28 cellular contexts compared by ENCODE assay signal in genomic region chr16:72285324-72285723, GRCh38.
"Had no signal": no experiment of that assay in that cellular context is flagged by ENCODE, and none has a peak within 500 bp of the region (broad histone marks: within the 10 kb centered on the region; RNA-seq: fewer than 3 reads in every experiment).

No MANE protein-coding gene starts in this region.

- H3K4me3 ChIP-seq: adrenal gland, dorsolateral prefrontal cortex, esophagus squamous epithelium, gastrocnemius medialis, pancreas, right lobe of liver, transverse colon, vagina had no signal

- H3K9me3 Mint-ChIP-seq: activated B cell treated with CpG ODN at 0.5 μM for 24 hours; activated naive CD4-positive, alpha-beta T cell treated with anti-CD3 and anti-CD28 coated beads, Interleukin-2, amount 50 U/mL, for 72 hours; activated T-cell treated with anti-CD3 and anti-CD28 coated beads, Interleukin-2, amount 50 U/mL, for 24 hours; activated T-helper 17 cell treated with anti-CD3 and anti-CD28 coated beads, Interleukin-2, amount 50 U/mL, for 72 hours; nephron; stimulated activated naive B cell treated with anti-CD40 and anti-IgM and Interleukin-4, amounts not matched to agents 10 μg/mL and 1 μg/mL and 100 μg/mL, for 72 hours; T-helper 1 cell treated with Interleukin-12 subunit alpha and Interleukin-12 subunit beta and Interleukin-4 antibody, amounts not matched to agents 30 μg/mL and 1 μg/mL, for 36 hours had no signal

- H3K4me1 ChIP-seq: adrenal gland, esophagus squamous epithelium, gastrocnemius medialis, pancreas, right lobe of liver, transverse colon, vagina had no signal

- H3K4me3 Mint-ChIP-seq: activated B cell treated with CpG ODN at 0.5 μM for 24 hours; activated CD4-positive, alpha-beta T cell treated with anti-CD3 and anti-CD28 coated beads for 36 hours; activated T-cell treated with anti-CD3 and anti-CD28 coated beads, Interleukin-2, amount 50 U/mL, for 24 hours; activated T-helper 17 cell treated with anti-CD3 and anti-CD28 coated beads, Interleukin-2, amount 50 U/mL, for 72 hours; nephron; stimulated activated naive B cell treated with anti-CD40 and anti-IgM and Interleukin-4, amounts not matched to agents 10 μg/mL and 1 μg/mL and 100 μg/mL, for 72 hours; T-helper 1 cell treated with Interleukin-12 subunit alpha and Interleukin-12 subunit beta and Interleukin-4 antibody, amounts not matched to agents 30 μg/mL and 1 μg/mL, for 36 hours had no signal

- H3K36me3 Mint-ChIP-seq: activated naive CD4-positive, alpha-beta T cell treated with anti-CD3 and anti-CD28 coated beads, Interleukin-2, amount 50 U/mL, for 72 hours had no signal

- ATAC-seq: activated CD4-positive, alpha-beta T cell treated with anti-CD3 and anti-CD28 coated beads for 36 hours; activated naive CD4-positive, alpha-beta T cell treated with anti-CD3 and anti-CD28 coated beads, Interleukin-2, amount 50 U/mL, for 72 hours; activated T-helper 17 cell treated with anti-CD3 and anti-CD28 coated beads, Interleukin-2, amount 50 U/mL, for 72 hours; gastrocnemius medialis; left cardiac atrium; pancreas; stimulated activated naive B cell treated with anti-CD40 and anti-IgM and Interleukin-4, amounts not matched to agents 10 μg/mL and 1 μg/mL and 100 μg/mL, for 72 hours had no signal

- H3K27ac Mint-ChIP-seq: activated B cell treated with CpG ODN at 0.5 μM for 24 hours; activated CD4-positive, alpha-beta T cell treated with anti-CD3 and anti-CD28 coated beads for 36 hours; activated naive CD4-positive, alpha-beta T cell treated with anti-CD3 and anti-CD28 coated beads, Interleukin-2, amount 50 U/mL, for 72 hours; activated T-cell treated with anti-CD3 and anti-CD28 coated beads, Interleukin-2, amount 50 U/mL, for 24 hours; activated T-helper 17 cell treated with anti-CD3 and anti-CD28 coated beads, Interleukin-2, amount 50 U/mL, for 72 hours; nephron; stimulated activated naive B cell treated with anti-CD40 and anti-IgM and Interleukin-4, amounts not matched to agents 10 μg/mL and 1 μg/mL and 100 μg/mL, for 72 hours; T-helper 1 cell treated with Interleukin-12 subunit alpha and Interleukin-12 subunit beta and Interleukin-4 antibody, amounts not matched to agents 30 μg/mL and 1 μg/mL, for 36 hours had no signal

- H3K27ac ChIP-seq: adrenal gland, dorsolateral prefrontal cortex, esophagus squamous epithelium, gastrocnemius medialis, neutrophil, pancreas, right lobe of liver, transverse colon, vagina had no signal

- H3K36me3 ChIP-seq: adrenal gland, esophagus squamous epithelium, gastrocnemius medialis, neutrophil, pancreas, right lobe of liver, transverse colon, vagina had no signal

- H3K27me3 ChIP-seq: adrenal gland, dorsolateral prefrontal cortex, esophagus squamous epithelium, gastrocnemius medialis, neutrophil, pancreas, right lobe of liver, transverse colon, vagina had no signal

- H3K4me1 Mint-ChIP-seq: activated B cell treated with CpG ODN at 0.5 μM for 24 hours; activated CD4-positive, alpha-beta T cell treated with anti-CD3 and anti-CD28 coated beads for 36 hours; activated T-helper 17 cell treated with anti-CD3 and anti-CD28 coated beads, Interleukin-2, amount 50 U/mL, for 72 hours; nephron; stimulated activated naive B cell treated with anti-CD40 and anti-IgM and Interleukin-4, amounts not matched to agents 10 μg/mL and 1 μg/mL and 100 μg/mL, for 72 hours had no signal

- H3K9me3 ChIP-seq: adrenal gland, esophagus squamous epithelium, gastrocnemius medialis, neutrophil, pancreas, right lobe of liver, transverse colon, vagina had no signal

- H3K27me3 Mint-ChIP-seq: activated B cell treated with CpG ODN at 0.5 μM for 24 hours; activated CD4-positive, alpha-beta T cell treated with anti-CD3 and anti-CD28 coated beads for 36 hours; activated T-cell treated with anti-CD3 and anti-CD28 coated beads, Interleukin-2, amount 50 U/mL, for 24 hours; activated T-helper 17 cell treated with anti-CD3 and anti-CD28 coated beads, Interleukin-2, amount 50 U/mL, for 72 hours; stimulated activated naive B cell treated with anti-CD40 and anti-IgM and Interleukin-4, amounts not matched to agents 10 μg/mL and 1 μg/mL and 100 μg/mL, for 72 hours had no signal

- DNase-seq: activated B cell treated with CpG ODN at 0.5 μM for 24 hours; activated CD4-positive, alpha-beta T cell treated with anti-CD3 and anti-CD28 coated beads for 36 hours; activated CD4-positive, alpha-beta T cell treated with anti-CD3 and anti-CD28 coated beads, Interleukin-2, amount 50 U/mL, for 4 hours; activated CD8-positive, alpha-beta memory T cell treated with anti-CD3 and anti-CD28 coated beads for 24 hours; activated CD8-positive, alpha-beta memory T cell treated with anti-CD3 and anti-CD28 coated beads, Interleukin-2, amount 50 U/mL, for 4 hours; activated T-cell treated with anti-CD3 and anti-CD28 coated beads, Interleukin-2, amount 50 U/mL, for 24 hours; adrenal gland; central memory CD4-positive, alpha-beta T cell; dorsolateral prefrontal cortex; esophagus squamous epithelium; gastrocnemius medialis; head of caudate nucleus; islet precursor cell; left cardiac atrium; pancreas; right lobe of liver; small intestine; stimulated activated CD4-positive, alpha-beta T cell treated with anti-CD3 and anti-CD28 coated beads, Interleukin-15, amount 100 ng/mL, for 24 hours; stimulated activated CD8-positive, alpha-beta memory T cell treated with anti-CD3 and anti-CD28 coated beads, Interleukin-4, amount 100 ng/mL, for 48 hours; stimulated activated naive B cell treated with anti-CD40 and anti-IgM and Interleukin-4, amounts not matched to agents 10 μg/mL and 1 μg/mL and 100 μg/mL, for 72 hours; T1000; transverse colon had no signal
